Comparison of ENCODE assay signal across 8 cellular contexts in genomic region chr11:17598700-17599459, GRCh38. TPM values are rescaled to one million over a fixed set of nuclear protein-coding genes. Genes with fewer than 3 reads are reported as not detected.
A peak's percentile ranks its signal among the peaks of the same experiment; 100 is the strongest.
DNase-seq lines count a peak whose midpoint lies in the region; ATAC-seq and TF ChIP-seq lines count a peak whose summit lies in the region.

No MANE protein-coding gene starts in this region.

- intact Hi-C loops in MCF 10A (cut with micrococcal nuclease), result loop anchor here (1.0 to 10.0 kb wide), 3 partner anchors 131 to 379 kb away; no protein-coding TSS in a partner anchor

- peak; percentile 24 to 82 for DNase-seq in NCI-H524 (lab: John Stamatoyannopoulos, UW)
- no peak for DNase-seq in NCI-H524 treated with DMSO at 0.1 percent for 48 hours (lab: John Stamatoyannopoulos, UW)
- peak; percentile 55 to 75 (median 75) for DNase-seq in NCI-H1417 (lab: John Stamatoyannopoulos, UW)
- peak; percentile 61 for DNase-seq in UCSD-AML1 (lab: John Stamatoyannopoulos, UW; ENCODE audit: unreplicated experiment)
- DNase-seq in MCF 10A (ENCODE audit: unreplicated experiment), result peak; percentile 62
- peak; percentile 86 for DNase-seq in inferior parietal cortex (ENCODE audit: extremely low spot score)
- DNase-seq in stimulated activated CD4-positive, alpha-beta T cell treated with anti-CD3 and anti-CD28 coated beads, Interleukin-15, amount 100 ng/mL, for 1 hour (ENCODE audit: low read depth in 1 of 2, low spot score in 1 of 2), result peak; percentile 24 to 54

- TF ChIP-seq CTCF in MCF 10A (IDR thresholded peaks at IDR 0.05; ENCODE audit: unreplicated experiment), result peak; percentile 89

- no peak overlapping the region for H3K4me3 Mint-ChIP-seq in MCF 10A (ENCODE audit: unreplicated experiment)

- POLR2A ChIA-PET in MCF 10A (lab: Yijun Ruan, JAX), result interaction anchor here (0.6 to 1.0 kb wide), 2 partner anchors 132 to 380 kb away, joined by 3 read pairs; no protein-coding TSS in a partner anchor

- H3K27me3 Mint-ChIP-seq in MCF 10A (ENCODE audit: insufficient read depth, unreplicated experiment), result peaks cover 21% of the 10 kb centered on the region

- no peaks in the 10 kb centered on the region for H3K4me1 Mint-ChIP-seq in MCF 10A (ENCODE audit: insufficient read depth, unreplicated experiment)

- ATAC-seq in HG02678 (IDR thresholded peaks at IDR 0.05; ENCODE audit: unreplicated experiment), result peak; percentile 95

- H3K9me3 Mint-ChIP-seq in MCF 10A (ENCODE audit: unreplicated experiment), result no peaks in the 10 kb centered on the region

- no TSS peak for BruUV-seq in MCF 10A (replicated peaks; lab: Mats Ljungman, UMichigan)

- CTCF ChIA-PET in MCF 10A (lab: Yijun Ruan, JAX), result interaction anchor here (0.6 to 3.7 kb wide), 40 partner anchors 9 to 767 kb away, joined by 3 to 48 read pairs (median 4); partner anchors contain the start of gene USH1C

- no peak overlapping the region for H3K27ac Mint-ChIP-seq in MCF 10A (ENCODE audit: low read depth, unreplicated experiment)

- H3K36me3 Mint-ChIP-seq in MCF 10A (ENCODE audit: insufficient read depth, unreplicated experiment), result peaks cover 8% of the 10 kb centered on the region

RNA-seq across cellular contexts. Expression of gene OTOG, which starts 51.8 kb away (rescaled TPM):
- total RNA-seq in MCF 10A (2022), result not detected in 2 replicates

RNA-seq across cellular contexts. Expression of gene USH1C, which starts 54.7 kb away (rescaled TPM):
- not detected in 2 replicates for total RNA-seq in MCF 10A (2022)
